16 cellular contexts compared by ENCODE assay signal in the genomic region with DNA sequence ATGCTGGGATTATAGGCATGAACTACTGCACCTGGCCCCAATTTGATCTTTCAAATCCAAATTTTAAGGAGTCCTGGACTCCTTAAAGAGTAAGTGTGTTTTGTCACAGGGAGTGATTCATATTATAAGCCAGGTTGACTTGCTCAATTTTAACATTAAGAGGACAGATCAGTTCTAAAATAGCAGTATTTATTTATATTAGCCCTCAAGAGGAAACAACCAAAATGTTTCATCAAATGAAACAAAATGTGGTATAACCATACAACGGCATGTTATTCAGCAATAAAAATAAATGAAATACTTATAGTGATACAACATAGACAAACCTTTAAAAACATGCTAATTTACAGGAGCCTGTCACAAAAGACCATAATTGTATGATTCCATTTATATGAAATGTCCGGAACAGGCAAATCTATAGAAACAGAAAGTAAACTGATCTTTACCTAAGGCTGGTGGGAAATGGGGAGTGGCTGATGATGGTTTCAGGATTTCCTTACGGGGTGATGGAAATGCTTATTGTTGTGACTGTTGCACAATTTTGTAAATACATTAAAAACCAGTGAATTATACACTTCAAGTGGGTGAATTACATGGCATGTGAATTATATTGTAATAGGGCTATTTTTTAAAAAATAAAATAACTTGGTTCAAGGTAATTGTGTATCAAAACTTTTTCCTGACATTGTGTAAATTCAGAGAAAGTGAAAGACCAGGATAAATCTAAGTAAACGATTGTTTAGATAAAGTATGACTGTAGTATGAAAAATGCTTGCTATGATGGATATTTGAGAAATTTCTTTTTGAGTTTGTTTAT.
DNase-seq lines count a peak whose midpoint lies in the region; ATAC-seq and TF ChIP-seq lines count a peak whose summit lies in the region.
"Had no signal": no experiment of that assay in that cellular context is flagged by ENCODE, and none has a peak within 500 bp of the region (broad histone marks: within the 10 kb centered on the region; RNA-seq: fewer than 3 reads in every experiment).

No MANE protein-coding gene starts in this region.

- H3K79me1 ChIP-seq in mesenchymal stem cell (replicated peaks; ENCODE audit: low read length, poor library complexity, severe bottlenecking): no peaks in the 10 kb centered on the region

- H3K36me3 ChIP-seq in Panc1 (ENCODE audit: control insufficient read depth, insufficient read depth, low read length): no peaks in the 10 kb centered on the region; the same call in 1 of the 2 replicates
- no peaks in the 10 kb centered on the region for H3K36me3 ChIP-seq in mesenchymal stem cell (ENCODE audit: control insufficient read depth in 1 of 2, insufficient read depth in 2 of 2, low read depth in 1 of 2, low read length in 2 of 2)
- H3K36me3 ChIP-seq: gastrocnemius medialis, neural progenitor cell had no signal

- TF ChIP-seq CTCF in Panc1 (IDR thresholded peaks at IDR 0.05): no peak
- no peak for TF ChIP-seq CTCF in choroid plexus epithelial cell (conservative IDR thresholded peaks at IDR 0.05; ENCODE audit: low read depth, low read length)
- TF ChIP-seq CTCF in CD14-positive monocyte (IDR thresholded peaks at IDR 0.05): no peak

- H2BK5ac ChIP-seq in mesenchymal stem cell (ENCODE audit: low read depth, low read length, poor library complexity, severe bottlenecking): no peak overlapping the region

- H3K4me1 ChIP-seq in Panc1 (ENCODE audit: control insufficient read depth, insufficient read depth, low read length) (no peaks in the 10 kb centered on the region), mesenchymal stem cell (ENCODE audit: control insufficient read depth, insufficient read depth, low read depth, low read length) (no peaks in the 10 kb centered on the region)
- H3K4me1 ChIP-seq: gastrocnemius medialis, neural progenitor cell had no signal

- no peak overlapping the region for H2AFZ ChIP-seq in mesenchymal stem cell (ENCODE audit: low read depth, low read length)
- H2AFZ ChIP-seq: neural progenitor cell had no signal

- no peak overlapping the region for H2BK12ac ChIP-seq in mesenchymal stem cell (ENCODE audit: low read length in 2 of 2)

- no peaks in the 10 kb centered on the region for H3K27me3 ChIP-seq in Panc1 (ENCODE audit: control insufficient read depth, insufficient read depth, low read length)
- H3K27me3 ChIP-seq in mesenchymal stem cell (ENCODE audit: control insufficient read depth in 1 of 2, insufficient read depth in 1 of 2, low read length in 2 of 2): no peaks in the 10 kb centered on the region
- H3K27me3 ChIP-seq: gastrocnemius medialis, neural progenitor cell had no signal

- H3K4me3 ChIP-seq in Panc1 (ENCODE audit: low read depth in 2 of 2, low read length in 2 of 2): no peak overlapping the region
- H3K4me3 ChIP-seq in choroid plexus epithelial cell (ENCODE audit: low read depth, low read length): peak overlapping the region; percentile 49
- H3K4me3 ChIP-seq in mesenchymal stem cell (ENCODE audit: insufficient read depth in 1 of 2, low read depth in 1 of 2, low read length in 2 of 2): peak overlapping the region in 1 of 2 experiments; percentile 2
- H3K4me3 ChIP-seq: gastrocnemius medialis, neural progenitor cell had no signal

- no peak overlapping the region for H3K23ac ChIP-seq in mesenchymal stem cell (ENCODE audit: low read length in 2 of 2)

- no peak overlapping the region for H3K4ac ChIP-seq in mesenchymal stem cell (ENCODE audit: low read depth in 1 of 2, low read length in 2 of 2)

- no peak overlapping the region for H4K8ac ChIP-seq in mesenchymal stem cell (ENCODE audit: low read length)

- H3K27ac Mint-ChIP-seq in CD14-positive monocyte: no peak overlapping the region
- H3K27ac Mint-ChIP-seq: neural progenitor cell; T-helper 1 cell treated with Interleukin-12 subunit alpha and Interleukin-12 subunit beta and Interleukin-4 antibody, amounts not matched to agents 30 μg/mL and 1 μg/mL, for 36 hours had no signal

- intact Hi-C loops in Panc1 (cut with micrococcal nuclease; ENCODE audit: unreplicated experiment): no loop called here
- intact Hi-C loops in CD14-positive monocyte (cut with micrococcal nuclease): no loop called here

- no peaks in the 10 kb centered on the region for H3K4me1 Mint-ChIP-seq in CD14-positive monocyte
- H3K4me1 Mint-ChIP-seq: neural progenitor cell had no signal

- no peak overlapping the region for H2BK120ac ChIP-seq in mesenchymal stem cell (ENCODE audit: low read depth, low read length)

- H3K4me3 Mint-ChIP-seq in CD14-positive monocyte: no peak overlapping the region
- H3K4me3 Mint-ChIP-seq: neural progenitor cell; T-helper 1 cell treated with Interleukin-12 subunit alpha and Interleukin-12 subunit beta and Interleukin-4 antibody, amounts not matched to agents 30 μg/mL and 1 μg/mL, for 36 hours had no signal

- H3K9me3 Mint-ChIP-seq in CD14-positive monocyte: peaks cover 0 to 12% (median 3%) of the 10 kb centered on the region in 7 donors
- H3K9me3 Mint-ChIP-seq: neural progenitor cell had no signal

- in situ Hi-C loops in Panc1 (cut with HindIII; ENCODE audit: low pct_unique_long_range_greater_than_20kb, low sequenced_read_pairs): no loop called here

- no peaks in the 10 kb centered on the region for H3K36me3 Mint-ChIP-seq in CD14-positive monocyte
- H3K36me3 Mint-ChIP-seq: neural progenitor cell had no signal

- CTCF ChIA-PET in Panc1 (lab: Charles Lee): no interaction called here

- BruUV-seq in Panc1 (replicated peaks; lab: Mats Ljungman, UMichigan): no TSS peak

- DNase-seq in ELR (ENCODE audit: low read depth): peak; percentile 83
- no peak for DNase-seq in Panc1 (ENCODE audit: low read depth, low spot score)
- DNase-seq in choroid plexus epithelial cell (ENCODE audit: low read depth): peak; percentile 73
- DNase-seq in mesenchymal stem cell: peak; percentile 13
- DNase-seq in amygdala (lab: John Stamatoyannopoulos, UW): no peak
- no peak for DNase-seq in CD14-positive monocyte (ENCODE audit: low spot score)
- no peak for DNase-seq in cerebellar nuclear complex (lab: John Stamatoyannopoulos, UW)
- DNase-seq: activated CD4-positive, CD25-positive, alpha-beta regulatory T cell; gastrocnemius medialis; mesendoderm; NCI-H1694; NCI-H526 treated with DMSO at 0.1 percent for 48 hours; stimulated activated CD4-positive, alpha-beta T cell treated with anti-CD3 and anti-CD28 coated beads, Interleukin-1b, Interleukin-23, amount 100 ng/mL, for 48 hours had no signal

- no peak overlapping the region for H2BK15ac ChIP-seq in mesenchymal stem cell (ENCODE audit: low read depth, poor library complexity, severe bottlenecking)

- 36% methylated on average over 2 of the region's 4 CpGs for WGBS in mesenchymal stem cell

- H3K9me3 ChIP-seq in Panc1 (ENCODE audit: control insufficient read depth, insufficient read depth, low read depth, low read length): peaks cover 7% of the 10 kb centered on the region; the same call in 1 of the 2 replicates
- no peaks in the 10 kb centered on the region for H3K9me3 ChIP-seq in mesenchymal stem cell (ENCODE audit: control insufficient read depth, low read length)
- H3K9me3 ChIP-seq: gastrocnemius medialis had no signal

- no peak overlapping the region for H3K14ac ChIP-seq in mesenchymal stem cell (ENCODE audit: low read length in 2 of 2)

- POLR2A ChIA-PET in Panc1 (lab: Charles Lee): no interaction called here

- no peaks in the 10 kb centered on the region for H3K27me3 Mint-ChIP-seq in CD14-positive monocyte (ENCODE audit: low read depth in 3 of 3)

- H3K27ac ChIP-seq in Panc1 (ENCODE audit: low read length) (peak overlapping the region; percentile 30; the same call in 1 of the 2 replicates), mesenchymal stem cell (ENCODE audit: low read length, poor library complexity, severe bottlenecking) (peak overlapping the region; percentile 35)
- H3K27ac ChIP-seq: gastrocnemius medialis, neural progenitor cell had no signal

- H2AK5ac ChIP-seq in mesenchymal stem cell (ENCODE audit: low read length, severe bottlenecking): no peak overlapping the region

- peak overlapping the region; percentile 80 for H3K9ac ChIP-seq in mesenchymal stem cell (ENCODE audit: low read length)
- H3K9ac ChIP-seq: neural progenitor cell had no signal

- H3K4me2 ChIP-seq in mesenchymal stem cell (ENCODE audit: low read length, poor library complexity, severe bottlenecking): no peak overlapping the region
- H3K4me2 ChIP-seq: neural progenitor cell had no signal

- H4K91ac ChIP-seq in mesenchymal stem cell (ENCODE audit: low read length): no peak overlapping the region

- ATAC-seq in Panc1: no peak
- no peak for ATAC-seq in HG03354 (IDR thresholded peaks at IDR 0.05; ENCODE audit: poor library complexity, severe bottlenecking, unreplicated experiment)
- ATAC-seq: gastrocnemius medialis had no signal

- no peak overlapping the region for H3K18ac ChIP-seq in mesenchymal stem cell (ENCODE audit: low read depth in 1 of 2, low read length in 2 of 2)

Comparison
In these comparisons a context has a peak if more than half of its experiments do, and no peak if none do; other contexts are left out.
1. DNase-seq: peak in ELR (single experiment), choroid plexus epithelial cell (single experiment) and mesenchymal stem cell (single experiment); none in Panc1 (single experiment), amygdala (0 of 56), CD14-positive monocyte (single experiment) and cerebellar nuclear complex (0 of 2).